11 cellular contexts compared by ENCODE assay signal in the genomic region with DNA sequence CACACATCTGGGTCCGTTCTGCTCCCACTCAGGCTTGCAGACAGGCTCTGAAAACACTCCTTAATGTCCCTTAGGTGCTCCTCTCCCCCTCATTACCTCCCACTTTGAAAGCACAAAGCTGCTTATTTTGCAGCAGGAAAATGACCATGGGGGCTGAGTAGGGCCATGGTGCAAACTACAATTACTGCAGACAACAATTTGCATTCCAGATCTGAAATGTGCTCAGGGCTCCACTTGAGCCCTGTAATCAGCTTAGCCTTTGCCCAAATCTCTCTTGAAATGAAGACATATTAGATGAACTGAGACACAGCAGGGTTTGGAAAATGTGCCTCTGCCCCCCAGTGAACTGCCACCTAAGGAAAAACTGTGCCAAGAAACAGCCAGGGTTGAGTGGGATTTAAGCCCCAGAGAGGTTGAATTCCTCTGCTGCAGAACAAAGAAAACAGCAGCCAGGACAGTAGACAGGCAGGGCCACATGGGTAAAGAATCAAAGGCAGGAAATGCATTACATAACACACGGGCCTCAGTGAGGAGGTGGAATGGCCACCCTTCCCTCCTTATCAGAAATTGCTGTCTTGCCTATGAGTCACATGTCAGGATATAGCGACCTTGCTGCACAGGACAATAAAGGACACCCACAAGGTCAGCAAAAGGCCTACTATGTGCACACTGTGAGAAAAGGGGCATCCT.
A peak's percentile ranks its signal among the peaks of the same experiment; 100 is the strongest.
DNase-seq lines count a peak whose midpoint lies in the region; ATAC-seq, FAIRE-seq and TF ChIP-seq lines count a peak whose summit lies in the region.
"Had no signal": no experiment of that assay in that cellular context is flagged by ENCODE, and none has a peak within 500 bp of the region (broad histone marks: within the 10 kb centered on the region; RNA-seq: fewer than 3 reads in every experiment).

No MANE protein-coding gene starts in this region.

- H3K79me2 ChIP-seq in keratinocyte (ENCODE audit: control insufficient read depth, insufficient read depth, low read length): no peaks in the 10 kb centered on the region

- ATAC-seq in IMR-90 (ENCODE audit: low read depth) (peak; percentile 27; the same call in 1 of the 2 replicates), GM18498 (IDR thresholded peaks at IDR 0.05; ENCODE audit: unreplicated experiment) (no peak), aorta (ENCODE audit: low FRiP score) (no peak)

- H3K27me3 ChIP-seq in IMR-90 (ENCODE audit: control insufficient read depth, insufficient read depth, low read length) (no peaks in the 10 kb centered on the region), WERI-Rb-1 (ENCODE audit: insufficient read depth, low read depth, severe bottlenecking) (no peaks in the 10 kb centered on the region), keratinocyte (ENCODE audit: control insufficient read depth, extremely low read depth, insufficient read depth, low read length) (no peaks in the 10 kb centered on the region), aorta (ENCODE audit: control insufficient read depth in 1 of 2, insufficient read depth in 2 of 2, low read length in 1 of 2) (no peaks in the 10 kb centered on the region)
- H3K27me3 ChIP-seq: tibial nerve had no signal

- H3K9me1 ChIP-seq in IMR-90 (ENCODE audit: insufficient read depth, low read length): 0 out of 2 replicates have a peak, but pooled peaks cover 8% of the 10 kb centered on the region
- no peaks in the 10 kb centered on the region for H3K9me1 ChIP-seq in keratinocyte (ENCODE audit: control insufficient read depth, extremely low read depth, insufficient read depth, low read length)

- H3K27ac ChIP-seq in IMR-90 (ENCODE audit: insufficient read depth, low read length): no peak overlapping the region
- H3K27ac ChIP-seq in WERI-Rb-1: no peak overlapping the region
- no peak overlapping the region for H3K27ac ChIP-seq in keratinocyte (ENCODE audit: control insufficient read depth, insufficient read depth, low read length)
- peak overlapping the region in 1 of 2 donors; percentile 30 for H3K27ac ChIP-seq in aorta (ENCODE audit: low read depth in 1 of 2, low read length in 2 of 2)
- H3K27ac ChIP-seq: tibial nerve had no signal

- POLR2A ChIA-PET in IMR-90 (lab: Charles Lee; ENCODE audit: unreplicated experiment): no interaction called here

- no peak overlapping the region for H3K23ac ChIP-seq in IMR-90 (ENCODE audit: low read depth, low read length)

- in situ Hi-C loops in IMR-90 (cut with MboI; ENCODE audit: low sequenced_read_pairs): no loop called here

- no peak overlapping the region for H2BK20ac ChIP-seq in IMR-90 (ENCODE audit: low read depth, low read length)

- H2BK5ac ChIP-seq in IMR-90 (ENCODE audit: low read depth, low read length, poor library complexity, severe bottlenecking): no peak overlapping the region

- no peak for FAIRE-seq in keratinocyte (lab: Jason Lieb, UNC)

- H2BK120ac ChIP-seq in IMR-90 (ENCODE audit: low read depth, low read length): no peak overlapping the region

- dilution Hi-C loops in IMR-90 (cut with HindIII; ENCODE audit: low sequenced_read_pairs, unreplicated experiment) (no loop called here), keratinocyte (cut with MboI; ENCODE audit: extremely low pct_ligation_motif_present, low sequenced_read_pairs) (no loop called here)

- H3K4me1 ChIP-seq in IMR-90 (ENCODE audit: control insufficient read depth, insufficient read depth, low read length): peaks cover 2% of the 10 kb centered on the region; the same call in 1 of the 2 replicates
- peaks cover 53% of the 10 kb centered on the region for H3K4me1 ChIP-seq in keratinocyte (ENCODE audit: control insufficient read depth, extremely low read depth, insufficient read depth, low read length)
- H3K4me1 ChIP-seq in aorta (ENCODE audit: control insufficient read depth in 1 of 2, insufficient read depth in 2 of 2, low read length in 2 of 2): peaks cover 0 to 2% of the 10 kb centered on the region in 2 donors

- CTCF ChIA-PET in IMR-90 (lab: Yijun Ruan, JAX): no interaction called here

- 50% methylated on average over 1 of the region's 3 CpGs; no CpG with 5 or more reads in 1 of the 2 experiments for WGBS in IMR-90 (ENCODE audit: extremely low coverage in 2 of 2, insufficient read length in 1 of 2), 2 experiments
- 73 to 76% methylated on average over 3 of the region's 3 CpGs for WGBS in aorta, 2 donors

- no TSS peak for BruUV-seq in IMR-90 (replicated peaks; lab: Mats Ljungman, UMichigan)

- H3K9me3 ChIP-seq in IMR-90 (ENCODE audit: control insufficient read depth, insufficient read depth, low read length) (no peaks in the 10 kb centered on the region), WERI-Rb-1 (ENCODE audit: severe bottlenecking) (no peaks in the 10 kb centered on the region), keratinocyte (ENCODE audit: control insufficient read depth, low read depth, low read length) (no peaks in the 10 kb centered on the region), aorta (ENCODE audit: control insufficient read depth, low read length) (no peaks in the 10 kb centered on the region)
- H3K9me3 ChIP-seq: tibial nerve had no signal

- TF ChIP-seq RAD21 in IMR-90 (IDR thresholded peaks at IDR 0.05; ENCODE audit: low read length): no peak

- H3K56ac ChIP-seq in IMR-90 (ENCODE audit: extremely low read depth, insufficient read depth, low read length): no peak overlapping the region

- DNase-seq in AML-193 (lab: John Stamatoyannopoulos, UW) (peak; percentile 67), IMR-90 (no peak), WERI-Rb-1 (peak; percentile 20), keratinocyte (ENCODE audit: low read depth, low spot score) (no peak), NCI-H1105 treated with DMSO at 0.1 percent for 48 hours (lab: John Stamatoyannopoulos, UW) (no peak), aorta (no peak)
- DNase-seq in stimulated activated CD4-positive, alpha-beta T cell treated with anti-CD3 and anti-CD28 coated beads, Interleukin-12 subunit alpha, Interleukin-12 subunit beta, amount 100 ng/mL, for 4 hours: no peak
- DNase-seq: activated CD4-positive, alpha-beta T cell treated with anti-CD3 and anti-CD28 coated beads, Interleukin-2, amount 50 U/mL, for 48 hours; NCI-H1417 treated with DMSO at 0.1 percent for 48 hours had no signal

- H4K5ac ChIP-seq in IMR-90 (ENCODE audit: low read depth, low read length): no peak overlapping the region

- H3K79me1 ChIP-seq in IMR-90 (ENCODE audit: low read depth in 1 of 2, low read length in 2 of 2): no peaks in the 10 kb centered on the region

- no peak overlapping the region for H3K18ac ChIP-seq in IMR-90 (ENCODE audit: low read depth, low read length)

- no peak for TF ChIP-seq POLR2A in IMR-90 (IDR thresholded peaks at IDR 0.05; ENCODE audit: low read depth, low read length)

- H4K20me1 ChIP-seq in IMR-90 (ENCODE audit: insufficient read depth, low read length) (no peaks in the 10 kb centered on the region), keratinocyte (ENCODE audit: control insufficient read depth, extremely low read depth, insufficient read depth, low read length) (no peaks in the 10 kb centered on the region)

- H3K4me2 ChIP-seq in IMR-90 (ENCODE audit: low read depth, low read length): no peak overlapping the region
- H3K4me2 ChIP-seq in keratinocyte (ENCODE audit: control insufficient read depth, extremely low read depth, insufficient read depth, low read depth, low read length): no peak overlapping the region

- no peak overlapping the region for H2AK5ac ChIP-seq in IMR-90 (ENCODE audit: low read depth, low read length)

- no peak overlapping the region for H4K91ac ChIP-seq in IMR-90 (ENCODE audit: insufficient read depth, low read depth, low read length)

- no peak overlapping the region for H2BK15ac ChIP-seq in IMR-90 (ENCODE audit: low read depth, low read length)

- H2AFZ ChIP-seq in IMR-90 (replicated peaks; ENCODE audit: low read length, poor library complexity): no peak overlapping the region
- H2AFZ ChIP-seq in keratinocyte (ENCODE audit: control insufficient read depth, low read length): peak overlapping the region; percentile 61

- H3K4me3 ChIP-seq in IMR-90 (ENCODE audit: insufficient read depth, low read depth, low read length): no peak overlapping the region
- H3K4me3 ChIP-seq in WERI-Rb-1 (ENCODE audit: low read depth, low read length): no peak overlapping the region
- H3K4me3 ChIP-seq in keratinocyte (ENCODE audit: control insufficient read depth in 2 of 3, extremely low read depth in 1 of 3, insufficient read depth in 2 of 3, low read depth in 1 of 3, low read length in 3 of 3): no peak overlapping the region
- H3K4me3 ChIP-seq in aorta (ENCODE audit: low read length in 2 of 2): no peak overlapping the region
- H3K4me3 ChIP-seq: tibial nerve had no signal

- no peak overlapping the region for H2AK9ac ChIP-seq in IMR-90 (replicated peaks; ENCODE audit: low read depth, low read length, poor library complexity)

- TF ChIP-seq CTCF in IMR-90 (conservative IDR thresholded peaks at IDR 0.05; ENCODE audit: low read depth, low read length) (no peak), WERI-Rb-1 (IDR thresholded peaks at IDR 0.05; ENCODE audit: low read depth, low read length) (no peak), keratinocyte (optimal IDR thresholded peaks at IDR 0.05 in 1 of 3, IDR thresholded peaks at IDR 0.05 in 1 of 3, conservative IDR thresholded peaks at IDR 0.05 in 1 of 3; ENCODE audit: extremely low read depth in 1 of 3, insufficient read depth in 2 of 3, low read length in 3 of 3) (no peak)

- intact Hi-C loops in IMR-90 (cut with micrococcal nuclease): no loop called here
- intact Hi-C loops in aorta (cut with DNase I): no loop called here

- H4K8ac ChIP-seq in IMR-90 (ENCODE audit: low read depth in 2 of 2, low read length in 2 of 2): no peak overlapping the region

- no peak overlapping the region for H3K14ac ChIP-seq in IMR-90 (replicated peaks; ENCODE audit: low read depth, low read length)

- H3K36me3 ChIP-seq in IMR-90 (ENCODE audit: control insufficient read depth, insufficient read depth, low read length) (no peaks in the 10 kb centered on the region), WERI-Rb-1 (no peaks in the 10 kb centered on the region), keratinocyte (ENCODE audit: control insufficient read depth in 2 of 2, extremely low read depth in 1 of 2, insufficient read depth in 2 of 2, low read length in 2 of 2) (no peaks in the 10 kb centered on the region), aorta (ENCODE audit: control insufficient read depth in 1 of 2, insufficient read depth in 2 of 2, low read length in 1 of 2) (no peaks in the 10 kb centered on the region)
- H3K36me3 ChIP-seq: tibial nerve had no signal

- no peak overlapping the region for H3K4ac ChIP-seq in IMR-90 (ENCODE audit: low read depth, low read length)

- H3K9ac ChIP-seq in IMR-90 (ENCODE audit: low read depth, low read length): no peak overlapping the region
- no peak overlapping the region for H3K9ac ChIP-seq in keratinocyte (ENCODE audit: control insufficient read depth, extremely low read depth, insufficient read depth, low read length)

TF ChIP-seq in IMR-90, 13 proteins besides CTCF, POLR2A, EP300 and RAD21 (continues in another document):
- TF ChIP-seq RFX5 (IDR thresholded peaks at IDR 0.05; ENCODE audit: low read depth, low read length) (no peak), CHD1 (IDR thresholded peaks at IDR 0.05; ENCODE audit: low read depth, low read length) (no peak), FOS (IDR thresholded peaks at IDR 0.05; ENCODE audit: low read depth, low read length) (no peak), CEBPB (IDR thresholded peaks at IDR 0.05; ENCODE audit: low read depth, low read length) (no peak), NFE2L2 (IDR thresholded peaks at IDR 0.05; ENCODE audit: low read depth, low read length) (no peak), BHLHE40 (IDR thresholded peaks at IDR 0.05; ENCODE audit: low read depth, low read length) (no peak)

Comparison
In these comparisons a context has a peak if more than half of its experiments do, and no peak if none do; other contexts are left out.
1. DNase-seq: peak in AML-193 (2 of 2) and WERI-Rb-1 (single experiment); none in IMR-90 (single experiment), keratinocyte (single experiment), NCI-H1105 treated with DMSO at 0.1 percent for 48 hours (single experiment), aorta (0 of 2) and stimulated activated CD4-positive, alpha-beta T cell treated with anti-CD3 and anti-CD28 coated beads, Interleukin-12 subunit alpha, Interleukin-12 subunit beta, amount 100 ng/mL, for 4 hours (single experiment).